Comparison of ENCODE assay signal across 26 cellular contexts in the genomic region with DNA sequence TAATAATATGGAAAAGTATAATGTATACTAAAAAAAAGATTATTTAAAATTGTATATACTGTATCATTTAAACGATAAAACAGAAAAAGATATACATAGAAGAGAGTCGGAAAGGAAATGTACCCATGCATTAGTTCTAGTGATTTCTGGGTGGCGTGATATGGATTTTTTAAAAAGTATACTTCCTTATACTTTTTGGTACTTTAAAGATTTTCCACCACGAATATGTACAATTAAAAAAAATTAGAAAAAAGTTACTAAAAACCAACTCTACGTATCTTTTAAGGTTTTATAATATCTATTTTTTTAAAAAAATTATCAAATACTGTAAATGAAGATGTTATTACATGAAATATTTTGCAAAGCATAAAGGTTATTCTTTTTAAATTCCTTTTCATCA.
"Had no signal": no experiment of that assay in that cellular context is flagged by ENCODE, and none has a peak within 500 bp of the region (broad histone marks: within the 10 kb centered on the region; RNA-seq: fewer than 3 reads in every experiment).

No MANE protein-coding gene starts in this region.

- H3K27ac Mint-ChIP-seq: endodermal cell had no signal

- H3K9me3 Mint-ChIP-seq: dendritic cell treated with granulocyte-macrophage colony-stimulating factor and Interleukin-4, amounts not matched to agents 40 ng/mL and 50 ng/mL, for 4 days; effector memory CD8-positive, alpha-beta T cell; endodermal cell had no signal

- DNase-seq: colonic mucosa; cortex of kidney; effector CD8-positive, alpha-beta T cell; effector memory CD8-positive, alpha-beta T cell; endodermal cell; erythroblast; esophagus squamous epithelium; foreskin fibroblast; foreskin melanocyte; gastrocnemius medialis; glutamatergic neuron; head of caudate nucleus; heart right ventricle; hippocampal formation; left cardiac atrium; left lung; left ventricle myocardium superior; lower lobe of right lung; mesendoderm; midbrain had no signal

- H3K4me3 Mint-ChIP-seq: dendritic cell treated with granulocyte-macrophage colony-stimulating factor and Interleukin-4, amounts not matched to agents 40 ng/mL and 50 ng/mL, for 4 days; effector memory CD8-positive, alpha-beta T cell; endodermal cell had no signal

- H3K4me1 Mint-ChIP-seq: endodermal cell had no signal

- FAIRE-seq: endometrium, islet of Langerhans, keratinocyte had no signal

- H3K9me3 ChIP-seq: colonic mucosa, esophagus squamous epithelium, gastrocnemius medialis, heart right ventricle, left lung, lower lobe of right lung had no signal

- H3K27ac ChIP-seq: colonic mucosa, epithelial cell of prostate, gastrocnemius medialis, heart right ventricle, left lung had no signal

- H3K36me3 ChIP-seq: colonic mucosa had no signal

- ATAC-seq: effector memory CD8-positive, alpha-beta T cell; esophagus mucosa; gastrocnemius medialis; heart right ventricle; left cardiac atrium; left lung; left ventricle myocardium superior; lower lobe of right lung had no signal

- H3K4me3 ChIP-seq: colonic mucosa, esophagus squamous epithelium, gastrocnemius medialis, heart right ventricle, left lung, lower lobe of right lung had no signal

- H3K27me3 ChIP-seq: colonic mucosa, esophagus squamous epithelium, gastrocnemius medialis, heart right ventricle, left lung had no signal

- H3K27me3 Mint-ChIP-seq: dendritic cell treated with granulocyte-macrophage colony-stimulating factor and Interleukin-4, amounts not matched to agents 40 ng/mL and 50 ng/mL, for 4 days; effector memory CD8-positive, alpha-beta T cell had no signal
